Comparison of ENCODE assay signal across 1 cellular context in genomic region chr1:6578624-6579373, GRCh38.
TF ChIP-seq lines count a peak whose summit lies in the region.

No MANE protein-coding gene starts in this region.

TF ChIP-seq in HepG2, 621 proteins besides CTCF, POLR2A, EP300 and RAD21:
- TF ChIP-seq RBAK (CRISPR knock-in tag; IDR thresholded peaks at IDR 0.05) (no peak), ZNF160 (CRISPR knock-in tag; IDR thresholded peaks at IDR 0.05) (0 out of 2 replicates have a peak, but pooled peaks have one; percentile 29), FOSL1 (CRISPR knock-in tag; IDR thresholded peaks at IDR 0.05; ENCODE audit: borderline replicate concordance) (no peak), ZNF704 (CRISPR knock-in tag; IDR thresholded peaks at IDR 0.05; ENCODE audit: borderline replicate concordance) (peak; percentile 87; the same call in 1 of the 2 replicates), NFRKB (IDR thresholded peaks at IDR 0.05) (no peak), ZSCAN9 (CRISPR knock-in tag; IDR thresholded peaks at IDR 0.05; ENCODE audit: borderline replicate concordance) (no peak), CC2D1A (CRISPR knock-in tag; IDR thresholded peaks at IDR 0.05) (no peak), RBM22 (optimal IDR thresholded peaks at IDR 0.05; ENCODE audit: low read length) (no peak), LBX2 (CRISPR knock-in tag; IDR thresholded peaks at IDR 0.05; ENCODE audit: borderline replicate concordance) (no peak), PTBP1 (IDR thresholded peaks at IDR 0.05; ENCODE audit: low read depth, low read length, poor library complexity, severe bottlenecking) (no peak), ZKSCAN8 (CRISPR knock-in tag; IDR thresholded peaks at IDR 0.05; ENCODE audit: borderline replicate concordance) (no peak), MIER2 (CRISPR knock-in tag; IDR thresholded peaks at IDR 0.05) (no peak), NR1H2 (CRISPR knock-in tag; IDR thresholded peaks at IDR 0.05; ENCODE audit: borderline replicate concordance, low read depth) (no peak), TFDP1 (CRISPR knock-in tag; IDR thresholded peaks at IDR 0.05; ENCODE audit: borderline replicate concordance) (no peak), ZNF607 (CRISPR knock-in tag; IDR thresholded peaks at IDR 0.05; ENCODE audit: borderline replicate concordance) (no peak), SETDB1 (CRISPR knock-in tag; IDR thresholded peaks at IDR 0.05; ENCODE audit: borderline replicate concordance) (no peak), LCORL (IDR thresholded peaks at IDR 0.05) (no peak), LCORL (CRISPR knock-in tag; IDR thresholded peaks at IDR 0.05) (0 out of 2 replicates have a peak, but pooled peaks have one; percentile 2), ZZZ3 (CRISPR knock-in tag; IDR thresholded peaks at IDR 0.05; ENCODE audit: borderline replicate concordance) (no peak), ATF6 (CRISPR knock-in tag; conservative IDR thresholded peaks at IDR 0.05) (no peak), ZNF574 (CRISPR knock-in tag; IDR thresholded peaks at IDR 0.05) (no peak; the same call in 1 of the 2 replicates), ZFP36 (IDR thresholded peaks at IDR 0.05; ENCODE audit: borderline replicate concordance, low read depth, low read length, partially characterized antibody) (no peak), YEATS2 (CRISPR knock-in tag; IDR thresholded peaks at IDR 0.05; ENCODE audit: borderline replicate concordance) (no peak), ZFP91 (CRISPR knock-in tag; IDR thresholded peaks at IDR 0.05; ENCODE audit: borderline replicate concordance) (0 out of 2 replicates have a peak, but pooled peaks have one; percentile 0)
TF ChIP-seq in HepG2: peak in this region for 4.
